1 cellular context compared by ENCODE assay signal in the genomic region with DNA sequence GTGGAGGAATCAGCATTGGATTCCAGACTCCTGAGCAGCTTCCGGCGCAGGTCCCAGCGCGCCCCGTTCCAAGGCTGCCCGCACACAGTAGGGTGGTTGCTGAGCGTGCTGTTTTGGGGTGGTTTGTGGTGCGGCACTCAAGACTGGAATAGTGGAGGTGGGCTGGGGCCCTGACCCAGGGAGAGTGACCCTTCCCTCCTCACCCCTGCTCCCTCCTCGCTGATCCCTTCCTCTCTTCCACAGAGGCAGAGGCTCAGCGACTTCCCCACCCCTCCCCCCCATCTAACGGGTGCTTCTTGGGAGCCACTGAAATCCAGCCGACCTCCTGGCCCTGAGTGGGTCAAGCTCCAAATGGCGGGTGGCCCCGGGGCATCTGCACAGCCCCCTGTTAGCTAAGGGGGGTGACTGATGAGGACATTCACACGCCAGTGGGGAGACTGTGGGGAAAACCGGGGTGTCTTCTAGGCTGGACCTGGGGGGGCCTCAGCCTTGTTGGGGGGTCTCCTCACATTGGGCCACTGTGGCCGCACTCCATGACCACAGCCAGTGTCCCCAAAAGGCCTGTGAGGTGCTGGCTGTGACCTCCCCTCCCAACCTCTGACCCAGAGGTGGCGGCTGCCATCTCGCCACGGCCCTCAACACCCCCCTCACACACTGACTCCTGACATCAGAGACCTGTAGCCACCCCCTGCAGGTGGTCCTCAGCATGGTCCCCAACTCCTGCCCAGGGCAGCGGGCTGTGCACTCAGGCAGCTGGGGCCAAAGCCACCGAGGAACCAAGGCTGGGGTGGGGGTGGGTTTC.
TF ChIP-seq lines count a peak whose summit lies in the region.

No MANE protein-coding gene starts in this region.

TF ChIP-seq in HepG2, 621 proteins besides CTCF, POLR2A, EP300 and RAD21 (continued from another document):
- TF ChIP-seq AHDC1 (CRISPR knock-in tag; IDR thresholded peaks at IDR 0.05; ENCODE audit: borderline replicate concordance): no peak
- TF ChIP-seq POLR2G (IDR thresholded peaks at IDR 0.05; ENCODE audit: low read depth, low read length): peak; percentile 26; the same call in 1 of the 2 replicates
- TF ChIP-seq PTBP1 (IDR thresholded peaks at IDR 0.05; ENCODE audit: low read depth, low read length, poor library complexity, severe bottlenecking): no peak
- no peak for TF ChIP-seq YY1 (IDR thresholded peaks at IDR 0.05; ENCODE audit: insufficient read depth, insufficient replicate concordance, low read depth, low read length)
- TF ChIP-seq FOXP1 (IDR thresholded peaks at IDR 0.05): no peak
- TF ChIP-seq FOXP1 (CRISPR knock-in tag; IDR thresholded peaks at IDR 0.05): no peak
- TF ChIP-seq MAZ (IDR thresholded peaks at IDR 0.05; ENCODE audit: borderline replicate concordance, low read depth, low read length): no peak
- no peak for TF ChIP-seq MAZ (CRISPR knock-in tag; IDR thresholded peaks at IDR 0.05; ENCODE audit: low read depth)
- TF ChIP-seq ZNF761 (CRISPR knock-in tag; conservative IDR thresholded peaks at IDR 0.05): no peak
- TF ChIP-seq KLF15 (CRISPR knock-in tag; IDR thresholded peaks at IDR 0.05; ENCODE audit: borderline replicate concordance): no peak
- TF ChIP-seq ZNF446 (CRISPR knock-in tag; IDR thresholded peaks at IDR 0.05): 0 out of 2 replicates have a peak, but pooled peaks have one; percentile 17
- 0 out of 2 replicates have a peak, but pooled peaks have one; percentile 11 for TF ChIP-seq HOXA3 (CRISPR knock-in tag; IDR thresholded peaks at IDR 0.05)
- no peak for TF ChIP-seq ZNF407 (CRISPR knock-in tag; IDR thresholded peaks at IDR 0.05; ENCODE audit: not compliant biosample characterization)
- no peak for TF ChIP-seq ZBTB8A (CRISPR knock-in tag; IDR thresholded peaks at IDR 0.05; ENCODE audit: borderline replicate concordance, low read depth)
- 0 out of 2 replicates have a peak, but pooled peaks have one; percentile 19 for TF ChIP-seq ZNF501 (CRISPR knock-in tag; IDR thresholded peaks at IDR 0.05)
- no peak for TF ChIP-seq CENPT (CRISPR knock-in tag; IDR thresholded peaks at IDR 0.05; ENCODE audit: low read depth)
- TF ChIP-seq AGO2 (optimal IDR thresholded peaks at IDR 0.05; ENCODE audit: low read depth, low read length): peak; percentile 51
- no peak for TF ChIP-seq LBX2 (CRISPR knock-in tag; IDR thresholded peaks at IDR 0.05; ENCODE audit: borderline replicate concordance)
- no peak for TF ChIP-seq ZNF558 (CRISPR knock-in tag; IDR thresholded peaks at IDR 0.05; ENCODE audit: borderline replicate concordance)
- TF ChIP-seq, protein P1, sequence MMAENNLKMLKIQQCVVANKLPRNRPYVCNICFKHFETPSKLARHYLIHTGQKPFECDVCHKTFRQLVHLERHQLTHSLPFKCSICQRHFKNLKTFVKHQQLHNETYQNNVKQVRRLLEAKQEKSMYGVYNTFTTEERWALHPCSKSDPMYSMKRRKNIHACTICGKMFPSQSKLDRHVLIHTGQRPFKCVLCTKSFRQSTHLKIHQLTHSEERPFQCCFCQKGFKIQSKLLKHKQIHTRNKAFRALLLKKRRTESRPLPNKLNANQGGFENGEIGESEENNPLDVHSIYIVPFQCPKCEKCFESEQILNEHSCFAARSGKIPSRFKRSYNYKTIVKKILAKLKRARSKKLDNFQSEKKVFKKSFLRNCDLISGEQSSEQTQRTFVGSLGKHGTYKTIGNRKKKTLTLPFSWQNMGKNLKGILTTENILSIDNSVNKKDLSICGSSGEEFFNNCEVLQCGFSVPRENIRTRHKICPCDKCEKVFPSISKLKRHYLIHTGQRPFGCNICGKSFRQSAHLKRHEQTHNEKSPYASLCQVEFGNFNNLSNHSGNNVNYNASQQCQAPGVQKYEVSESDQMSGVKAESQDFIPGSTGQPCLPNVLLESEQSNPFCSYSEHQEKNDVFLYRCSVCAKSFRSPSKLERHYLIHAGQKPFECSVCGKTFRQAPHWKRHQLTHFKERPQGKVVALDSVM (CRISPR knock-in tag; IDR thresholded peaks at IDR 0.05): no peak
- TF ChIP-seq, protein P2, sequence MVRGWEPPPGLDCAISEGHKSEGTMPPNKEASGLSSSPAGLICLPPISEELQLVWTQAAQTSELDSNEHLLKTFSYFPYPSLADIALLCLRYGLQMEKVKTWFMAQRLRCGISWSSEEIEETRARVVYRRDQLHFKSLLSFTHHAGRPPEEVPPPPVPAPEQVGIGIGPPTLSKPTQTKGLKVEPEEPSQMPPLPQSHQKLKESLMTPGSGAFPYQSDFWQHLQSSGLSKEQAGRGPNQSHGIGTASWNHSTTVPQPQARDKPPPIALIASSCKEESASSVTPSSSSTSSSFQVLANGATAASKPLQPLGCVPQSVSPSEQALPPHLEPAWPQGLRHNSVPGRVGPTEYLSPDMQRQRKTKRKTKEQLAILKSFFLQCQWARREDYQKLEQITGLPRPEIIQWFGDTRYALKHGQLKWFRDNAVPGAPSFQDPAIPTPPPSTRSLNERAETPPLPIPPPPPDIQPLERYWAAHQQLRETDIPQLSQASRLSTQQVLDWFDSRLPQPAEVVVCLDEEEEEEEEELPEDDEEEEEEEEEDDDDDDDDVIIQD (CRISPR knock-in tag; IDR thresholded peaks at IDR 0.05; ENCODE audit: low read depth): no peak
- TF ChIP-seq ZNF33A (CRISPR knock-in tag; IDR thresholded peaks at IDR 0.05; ENCODE audit: borderline replicate concordance): no peak
- no peak for TF ChIP-seq AKAP8 (CRISPR knock-in tag; IDR thresholded peaks at IDR 0.05)
